In genomic region chr14:25032092-25032784, GRCh38 we compare ENCODE assay signal across 2 cellular contexts.
TF ChIP-seq lines count a peak whose summit lies in the region.

No MANE protein-coding gene starts in this region.

TF ChIP-seq in Ishikawa, 13 proteins besides CTCF, POLR2A, EP300 and RAD21 (continued from another document):
- TF ChIP-seq, protein P1, sequence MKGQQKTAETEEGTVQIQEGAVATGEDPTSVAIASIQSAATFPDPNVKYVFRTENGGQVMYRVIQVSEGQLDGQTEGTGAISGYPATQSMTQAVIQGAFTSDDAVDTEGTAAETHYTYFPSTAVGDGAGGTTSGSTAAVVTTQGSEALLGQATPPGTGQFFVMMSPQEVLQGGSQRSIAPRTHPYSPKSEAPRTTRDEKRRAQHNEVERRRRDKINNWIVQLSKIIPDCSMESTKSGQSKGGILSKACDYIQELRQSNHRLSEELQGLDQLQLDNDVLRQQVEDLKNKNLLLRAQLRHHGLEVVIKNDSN (IDR thresholded peaks at IDR 0.05), result no peak
- TF ChIP-seq CREB1 (IDR thresholded peaks at IDR 0.05; ENCODE audit: low read depth) (no peak), TAF1 (IDR thresholded peaks at IDR 0.05; ENCODE audit: low read depth) (no peak), ZBTB7A (IDR thresholded peaks at IDR 0.05; ENCODE audit: low read depth) (no peak)

TF ChIP-seq in K562, 482 proteins besides CTCF, POLR2A, EP300 and RAD21 (continued from another document):
- TF ChIP-seq, protein P2, sequence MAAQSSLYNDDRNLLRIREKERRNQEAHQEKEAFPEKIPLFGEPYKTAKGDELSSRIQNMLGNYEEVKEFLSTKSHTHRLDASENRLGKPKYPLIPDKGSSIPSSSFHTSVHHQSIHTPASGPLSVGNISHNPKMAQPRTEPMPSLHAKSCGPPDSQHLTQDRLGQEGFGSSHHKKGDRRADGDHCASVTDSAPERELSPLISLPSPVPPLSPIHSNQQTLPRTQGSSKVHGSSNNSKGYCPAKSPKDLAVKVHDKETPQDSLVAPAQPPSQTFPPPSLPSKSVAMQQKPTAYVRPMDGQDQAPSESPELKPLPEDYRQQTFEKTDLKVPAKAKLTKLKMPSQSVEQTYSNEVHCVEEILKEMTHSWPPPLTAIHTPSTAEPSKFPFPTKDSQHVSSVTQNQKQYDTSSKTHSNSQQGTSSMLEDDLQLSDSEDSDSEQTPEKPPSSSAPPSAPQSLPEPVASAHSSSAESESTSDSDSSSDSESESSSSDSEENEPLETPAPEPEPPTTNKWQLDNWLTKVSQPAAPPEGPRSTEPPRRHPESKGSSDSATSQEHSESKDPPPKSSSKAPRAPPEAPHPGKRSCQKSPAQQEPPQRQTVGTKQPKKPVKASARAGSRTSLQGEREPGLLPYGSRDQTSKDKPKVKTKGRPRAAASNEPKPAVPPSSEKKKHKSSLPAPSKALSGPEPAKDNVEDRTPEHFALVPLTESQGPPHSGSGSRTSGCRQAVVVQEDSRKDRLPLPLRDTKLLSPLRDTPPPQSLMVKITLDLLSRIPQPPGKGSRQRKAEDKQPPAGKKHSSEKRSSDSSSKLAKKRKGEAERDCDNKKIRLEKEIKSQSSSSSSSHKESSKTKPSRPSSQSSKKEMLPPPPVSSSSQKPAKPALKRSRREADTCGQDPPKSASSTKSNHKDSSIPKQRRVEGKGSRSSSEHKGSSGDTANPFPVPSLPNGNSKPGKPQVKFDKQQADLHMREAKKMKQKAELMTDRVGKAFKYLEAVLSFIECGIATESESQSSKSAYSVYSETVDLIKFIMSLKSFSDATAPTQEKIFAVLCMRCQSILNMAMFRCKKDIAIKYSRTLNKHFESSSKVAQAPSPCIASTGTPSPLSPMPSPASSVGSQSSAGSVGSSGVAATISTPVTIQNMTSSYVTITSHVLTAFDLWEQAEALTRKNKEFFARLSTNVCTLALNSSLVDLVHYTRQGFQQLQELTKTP (IDR thresholded peaks at IDR 0.05; ENCODE audit: low read depth in 1 of 2, partially characterized antibody in 2 of 2), result no peak
- TF ChIP-seq POLR2G (IDR thresholded peaks at IDR 0.05; ENCODE audit: low read depth, low read length) (no peak), ATF6 (CRISPR knock-in tag; IDR thresholded peaks at IDR 0.05) (no peak), ZNF280A (IDR thresholded peaks at IDR 0.05; ENCODE audit: low read depth, partially characterized antibody) (no peak), EGR1 (conservative IDR thresholded peaks at IDR 0.05) (no peak), MAZ (CRISPR knock-in tag; conservative IDR thresholded peaks at IDR 0.05 in 1 of 2, IDR thresholded peaks at IDR 0.05 in 1 of 2) (0 out of 4 replicates have a peak, but pooled peaks of 1 of the 2 experiments have one; percentile 21)
- TF ChIP-seq, protein P3, sequence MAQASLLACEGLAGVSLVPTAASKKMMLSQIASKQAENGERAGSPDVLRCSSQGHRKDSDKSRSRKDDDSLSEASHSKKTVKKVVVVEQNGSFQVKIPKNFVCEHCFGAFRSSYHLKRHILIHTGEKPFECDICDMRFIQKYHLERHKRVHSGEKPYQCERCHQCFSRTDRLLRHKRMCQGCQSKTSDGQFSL (CRISPR knock-in tag; IDR thresholded peaks at IDR 0.05), result no peak
- TF ChIP-seq, protein P3 (tag; IDR thresholded peaks at IDR 0.05), result no peak
- TF ChIP-seq, protein P4, sequence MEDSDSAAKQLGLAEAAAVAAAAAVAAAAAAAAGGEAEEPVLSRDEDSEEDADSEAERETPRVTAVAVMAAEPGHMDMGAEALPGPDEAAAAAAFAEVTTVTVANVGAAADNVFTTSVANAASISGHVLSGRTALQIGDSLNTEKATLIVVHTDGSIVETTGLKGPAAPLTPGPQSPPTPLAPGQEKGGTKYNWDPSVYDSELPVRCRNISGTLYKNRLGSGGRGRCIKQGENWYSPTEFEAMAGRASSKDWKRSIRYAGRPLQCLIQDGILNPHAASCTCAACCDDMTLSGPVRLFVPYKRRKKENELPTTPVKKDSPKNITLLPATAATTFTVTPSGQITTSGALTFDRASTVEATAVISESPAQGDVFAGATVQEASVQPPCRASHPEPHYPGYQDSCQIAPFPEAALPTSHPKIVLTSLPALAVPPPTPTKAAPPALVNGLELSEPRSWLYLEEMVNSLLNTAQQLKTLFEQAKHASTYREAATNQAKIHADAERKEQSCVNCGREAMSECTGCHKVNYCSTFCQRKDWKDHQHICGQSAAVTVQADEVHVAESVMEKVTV (CRISPR knock-in tag; IDR thresholded peaks at IDR 0.05), result peak; percentile 42; the same call in 1 of the 2 replicates
- TF ChIP-seq, protein P5, sequence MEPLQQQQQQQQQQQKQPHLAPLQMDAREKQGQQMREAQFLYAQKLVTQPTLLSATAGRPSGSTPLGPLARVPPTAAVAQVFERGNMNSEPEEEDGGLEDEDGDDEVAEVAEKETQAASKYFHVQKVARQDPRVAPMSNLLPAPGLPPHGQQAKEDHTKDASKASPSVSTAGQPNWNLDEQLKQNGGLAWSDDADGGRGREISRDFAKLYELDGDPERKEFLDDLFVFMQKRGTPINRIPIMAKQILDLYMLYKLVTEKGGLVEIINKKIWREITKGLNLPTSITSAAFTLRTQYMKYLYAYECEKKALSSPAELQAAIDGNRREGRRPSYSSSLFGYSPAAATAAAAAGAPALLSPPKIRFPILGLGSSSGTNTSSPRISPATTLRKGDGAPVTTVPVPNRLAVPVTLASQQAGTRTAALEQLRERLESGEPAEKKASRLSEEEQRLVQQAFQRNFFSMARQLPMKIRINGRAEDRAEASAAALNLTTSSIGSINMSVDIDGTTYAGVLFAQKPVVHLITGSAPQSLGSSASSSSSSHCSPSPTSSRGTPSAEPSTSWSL (CRISPR knock-in tag; IDR thresholded peaks at IDR 0.05; ENCODE audit: borderline replicate concordance), result no peak
